In the genomic region with DNA sequence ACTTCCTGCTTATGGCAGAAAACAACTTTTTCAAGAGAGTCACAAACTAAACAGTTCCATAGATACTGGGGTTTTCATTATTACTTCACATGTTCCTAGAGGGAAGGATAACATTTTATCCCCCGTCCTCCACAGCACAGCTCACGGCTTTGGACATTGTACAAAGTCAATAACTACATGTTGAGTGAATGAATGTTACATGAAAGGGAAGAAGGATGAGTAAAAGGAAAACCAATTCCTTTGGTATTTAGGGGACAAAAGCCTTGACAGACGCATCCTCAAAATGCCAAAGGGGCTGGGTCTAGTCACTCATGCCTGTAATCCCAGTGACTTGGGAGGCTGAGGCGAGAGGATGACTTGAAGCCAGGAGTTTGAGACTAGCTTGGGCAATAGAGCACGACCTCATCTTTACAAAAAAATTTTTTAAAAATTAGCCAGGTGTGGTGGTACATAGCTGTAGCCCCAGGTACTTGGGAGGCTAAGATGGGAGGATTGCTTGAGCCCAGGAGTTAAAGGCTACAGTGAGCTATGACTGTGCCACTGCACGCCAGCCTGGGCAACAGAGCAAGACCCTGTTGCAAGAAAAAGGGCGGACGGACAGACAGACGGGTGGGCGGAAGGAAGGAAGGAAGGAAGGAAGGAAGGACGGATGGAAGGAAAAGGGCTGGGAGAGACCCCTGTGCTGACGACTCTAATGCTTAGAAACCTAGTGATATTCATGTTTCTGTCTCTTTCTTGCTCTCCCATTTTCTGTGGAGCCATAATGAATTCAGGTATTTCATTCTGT, we compare ENCODE assay signal across 9 cellular contexts. TPM values are rescaled to one million over a fixed set of nuclear protein-coding genes. Genes with fewer than 3 reads are reported as not detected.
DNase-seq lines count a peak whose midpoint lies in the region; ATAC-seq, FAIRE-seq and TF ChIP-seq lines count a peak whose summit lies in the region.
"Had no signal": no experiment of that assay in that cellular context is flagged by ENCODE, and none has a peak within 500 bp of the region (broad histone marks: within the 10 kb centered on the region; RNA-seq: fewer than 3 reads in every experiment).

No MANE protein-coding gene starts in this region.

- no peak for FAIRE-seq in kidney (lab: Jason Lieb, UNC)

- intact Hi-C loops in kidney (cut with DNase I) = no loop called here

- no peak for DNase-seq in CD8-positive, alpha-beta memory T cell
- DNase-seq in T-cell (no peak), epithelial cell of prostate (ENCODE audit: low read depth, low spot score) (no peak), kidney (no peak), dedifferentiated amniotic fluid mesenchymal stem cell (ENCODE audit: extremely low spot score) (no peak), DMS79 (lab: John Stamatoyannopoulos, UW) (no peak)
- DNase-seq: endodermal cell had no signal

- no peak for ATAC-seq in T-cell (replicated peaks in 1 of 4)
- no peak for ATAC-seq in GM18517 (IDR thresholded peaks at IDR 0.05; ENCODE audit: unreplicated experiment)

- H3K27ac Mint-ChIP-seq in CD8-positive, alpha-beta memory T cell = peak overlapping the region; percentile 49 to 87 (median 82)
- H3K27ac Mint-ChIP-seq in T-cell = peak overlapping the region; percentile 85 to 87

- H3K27ac ChIP-seq in CD8-positive, alpha-beta memory T cell (ENCODE audit: low read depth, low read length) = peak overlapping the region; percentile 73
- H3K27ac ChIP-seq in epithelial cell of prostate (peak overlapping the region; percentile 89), skeletal muscle tissue (ENCODE audit: low read depth, low read length) (peak overlapping the region; percentile 90), kidney (ENCODE audit: low read depth in 2 of 2, low read length in 2 of 2) (peak overlapping the region in 1 of 2 donors; percentile 68)

- H3K36me3 Mint-ChIP-seq in CD8-positive, alpha-beta memory T cell = peaks cover 0 to 93% (median 11%) of the 10 kb centered on the region in 3 donors
- peaks cover 46% of the 10 kb centered on the region for H3K36me3 Mint-ChIP-seq in T-cell

- no peaks in the 10 kb centered on the region for H3K27me3 ChIP-seq in CD8-positive, alpha-beta memory T cell (ENCODE audit: insufficient read depth, low read length, poor library complexity, severe bottlenecking)
- H3K27me3 ChIP-seq in skeletal muscle tissue (ENCODE audit: control insufficient read depth in 3 of 3, insufficient read depth in 3 of 3, low read length in 3 of 3) = no peaks in the 10 kb centered on the region

- POLR2A ChIA-PET in CD8-positive, alpha-beta memory T cell (lab: Charles Lee) = no interaction called here
- POLR2A ChIA-PET in T-cell (lab: Charles Lee) = interaction anchor here in 1 of 2 donors (0.5 kb wide), 1 partner anchor 87 kb away, joined by 4 read pairs; the partner anchor contains the start of gene PSMB4

- no peak for TF ChIP-seq CTCF in kidney (IDR thresholded peaks at IDR 0.05; ENCODE audit: borderline replicate concordance, extremely low read depth, insufficient read depth)

- peaks cover 43 to 60% (median 52%) of the 10 kb centered on the region in 3 donors for H3K4me1 Mint-ChIP-seq in CD8-positive, alpha-beta memory T cell
- H3K4me1 Mint-ChIP-seq in T-cell = peaks cover 39 to 53% (median 51%) of the 10 kb centered on the region in 3 donors

- H3K9me3 ChIP-seq in CD8-positive, alpha-beta memory T cell (ENCODE audit: low read length) = no peaks in the 10 kb centered on the region
- H3K9me3 ChIP-seq in skeletal muscle tissue (ENCODE audit: control insufficient read depth in 3 of 3, low read length in 3 of 3) (no peaks in the 10 kb centered on the region), kidney (ENCODE audit: control insufficient read depth in 1 of 2, low read length in 2 of 2) (no peaks in the 10 kb centered on the region)

- H3K4me3 Mint-ChIP-seq in CD8-positive, alpha-beta memory T cell = peak overlapping the region in 1 of 7 donors; percentile 17
- no peak overlapping the region for H3K4me3 Mint-ChIP-seq in T-cell
- H3K4me3 Mint-ChIP-seq: endodermal cell had no signal

- peak overlapping the region in 1 of 3 donors; percentile 61 for H3K9ac ChIP-seq in skeletal muscle tissue (ENCODE audit: low read depth in 1 of 3, low read length in 3 of 3)
- H3K9ac ChIP-seq in kidney (ENCODE audit: low read length in 2 of 2) = no peak overlapping the region

- peaks cover 0 to 1% of the 10 kb centered on the region in 2 donors for H3K27me3 Mint-ChIP-seq in CD8-positive, alpha-beta memory T cell
- no peaks in the 10 kb centered on the region for H3K27me3 Mint-ChIP-seq in T-cell

- CTCF ChIA-PET in CD8-positive, alpha-beta memory T cell (lab: Charles Lee) = interaction anchor here (1.0 to 3.0 kb wide), 4 partner anchors 10 to 31 kb away, joined by 3 to 10 read pairs (median 4); no protein-coding TSS in a partner anchor
- CTCF ChIA-PET in T-cell (lab: Charles Lee) = interaction anchor here (0.5 to 1.9 kb wide), 4 partner anchors 12 to 1049 kb away, joined by 3 to 9 read pairs (median 6); no protein-coding TSS in a partner anchor

- H3K4me1 ChIP-seq in CD8-positive, alpha-beta memory T cell (ENCODE audit: insufficient read depth, low read length) = peaks cover 19% of the 10 kb centered on the region
- H3K4me1 ChIP-seq in skeletal muscle tissue (ENCODE audit: control insufficient read depth in 3 of 3, insufficient read depth in 3 of 3, low read length in 3 of 3) (peaks cover 54 to 57% (median 56%) of the 10 kb centered on the region in 3 donors), kidney (ENCODE audit: control insufficient read depth in 1 of 2, insufficient read depth in 1 of 2, low read depth in 1 of 2, low read length in 2 of 2) (peaks cover 26 to 30% of the 10 kb centered on the region in 2 donors)

- H3K9me3 Mint-ChIP-seq in CD8-positive, alpha-beta memory T cell = no peaks in the 10 kb centered on the region
- H3K9me3 Mint-ChIP-seq in T-cell = no peaks in the 10 kb centered on the region
- H3K9me3 Mint-ChIP-seq: endodermal cell had no signal

- peaks cover 69% of the 10 kb centered on the region for H3K36me3 ChIP-seq in CD8-positive, alpha-beta memory T cell (ENCODE audit: insufficient read depth, low read length)
- peaks cover 32 to 54% (median 35%) of the 10 kb centered on the region in 3 donors for H3K36me3 ChIP-seq in skeletal muscle tissue (ENCODE audit: control insufficient read depth in 3 of 3, insufficient read depth in 3 of 3, low read length in 3 of 3)
- peaks cover 30 to 56% of the 10 kb centered on the region in 2 donors for H3K36me3 ChIP-seq in kidney (ENCODE audit: control insufficient read depth in 1 of 2, insufficient read depth in 2 of 2, low read length in 2 of 2)

- no peak overlapping the region for H3K4me3 ChIP-seq in CD8-positive, alpha-beta memory T cell (ENCODE audit: low read length)
- H3K4me3 ChIP-seq in skeletal muscle tissue (ENCODE audit: low read length in 3 of 3) (no peak overlapping the region), kidney (ENCODE audit: low read length in 2 of 2) (no peak overlapping the region)

RNA-seq across cellular contexts. Expression of gene PI4KB, which starts 14.6 kb away (rescaled TPM):
- 10 to 100 TPM; 59.9 to 65.5 TPM for total RNA-seq in CD8-positive, alpha-beta memory T cell
- polyA plus RNA-seq in CD8-positive, alpha-beta memory T cell = 67.5 TPM
- 10 to 100 TPM; 64.9 to 96.9 (median 75.4) TPM for total RNA-seq in T-cell
- total RNA-seq in skeletal muscle tissue = 30.3 TPM
- 60.9 TPM for total RNA-seq in kidney
- 43.5 TPM for polyA plus RNA-seq in kidney (ENCODE audit: insufficient read depth, low read depth, low replicate concordance)

RNA-seq across cellular contexts. Expression of gene ZNF687, which starts 30.5 kb away (rescaled TPM):
- total RNA-seq in CD8-positive, alpha-beta memory T cell = 10 to 100 TPM; 23.8 to 26.5 TPM
- polyA plus RNA-seq in CD8-positive, alpha-beta memory T cell = 1.6 TPM
- total RNA-seq in T-cell = 10 to 100 TPM; 27.7 to 44.2 (median 40.5) TPM
- 5.7 TPM for total RNA-seq in skeletal muscle tissue
- total RNA-seq in kidney = 30.3 TPM
- 8.5 TPM for polyA plus RNA-seq in kidney (ENCODE audit: insufficient read depth, low read depth, low replicate concordance)

RNA-seq across cellular contexts. Expression of gene RFX5, which starts 34.4 kb away (rescaled TPM):
- total RNA-seq in CD8-positive, alpha-beta memory T cell = 10 to 100 TPM; 77.2 to 77.4 TPM
- 38.0 TPM for polyA plus RNA-seq in CD8-positive, alpha-beta memory T cell
- 10 to 100 TPM; 50.3 to 79.8 (median 70.2) TPM for total RNA-seq in T-cell
- total RNA-seq in skeletal muscle tissue = 24.0 TPM
- total RNA-seq in kidney = 46.6 TPM
- polyA plus RNA-seq in kidney (ENCODE audit: insufficient read depth, low read depth, low replicate concordance) = 17.9 TPM

RNA-seq across cellular contexts. Expression of gene PSMD4, which starts 58.1 kb away (rescaled TPM):
- 100 to 1,000 TPM; 250 to 256 TPM for total RNA-seq in CD8-positive, alpha-beta memory T cell
- polyA plus RNA-seq in CD8-positive, alpha-beta memory T cell = 239 TPM
- total RNA-seq in T-cell (100 to 1,000 TPM in 3 of 5 donors, 10 to 100 TPM in 2; 68.1 to 150 (median 133) TPM), skeletal muscle tissue (145 TPM), kidney (123 TPM)
- polyA plus RNA-seq in kidney (ENCODE audit: insufficient read depth, low read depth, low replicate concordance) = 178 TPM

RNA-seq across cellular contexts. Expression of gene SELENBP1, which starts 59.9 kb away (rescaled TPM):
- total RNA-seq in CD8-positive, alpha-beta memory T cell = not detected
- not detected for polyA plus RNA-seq in CD8-positive, alpha-beta memory T cell
- 1 to 10 TPM in 1 of 5 donors, under 1 TPM in 2, not detected in 2; 0.72 to 1.2 (median 0.93) TPM for total RNA-seq in T-cell
- 74.6 TPM for total RNA-seq in skeletal muscle tissue
- total RNA-seq in kidney = 50.0 TPM
- polyA plus RNA-seq in kidney (ENCODE audit: insufficient read depth, low read depth, low replicate concordance) = 161 TPM
